8 cellular contexts compared by ENCODE assay signal in the genomic region with DNA sequence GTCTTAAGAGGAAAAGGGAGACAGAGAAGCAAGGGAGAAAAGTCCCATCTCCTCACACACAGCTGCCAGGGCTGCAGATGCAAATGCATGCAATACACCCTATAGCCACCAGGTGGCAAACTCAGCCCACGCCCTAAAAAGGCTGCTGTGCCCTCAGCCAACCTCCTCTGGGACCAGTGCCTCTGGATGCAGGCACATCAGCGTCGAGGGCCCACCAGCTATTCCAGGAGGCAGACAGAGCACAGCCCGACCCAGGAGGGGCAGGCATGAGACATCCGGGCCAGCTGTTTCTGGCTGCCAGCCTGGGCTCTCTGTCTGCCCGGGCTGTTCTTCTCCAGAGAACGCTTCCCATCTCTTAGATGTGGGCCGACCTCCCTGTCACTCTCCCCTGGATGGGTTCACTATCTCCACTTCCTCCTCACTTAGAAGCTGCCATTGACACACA.
DNase-seq lines count a peak whose midpoint lies in the region; ATAC-seq, FAIRE-seq and TF ChIP-seq lines count a peak whose summit lies in the region.

No MANE protein-coding gene starts in this region.

- H3K27ac Mint-ChIP-seq in central memory CD8-positive, alpha-beta T cell (ENCODE audit: low read depth): peak overlapping the region; percentile 8

- H3K9me3 Mint-ChIP-seq in central memory CD8-positive, alpha-beta T cell: no peaks in the 10 kb centered on the region

- DNase-seq in Ammon's horn (ENCODE audit: low spot score) (peak; percentile 91), H54 (ENCODE audit: insufficient read length, low spot score) (peak; percentile 92), NCI-H345 (lab: John Stamatoyannopoulos, UW) (peak; percentile 76), kidney tubule cell (ENCODE audit: low spot score) (peak; percentile 70)
- DNase-seq in activated CD4-positive, alpha-beta T cell treated with anti-CD3 and anti-CD28 coated beads for 24 hours (ENCODE audit: low read depth in 2 of 2): peak; percentile 69 to 75
- DNase-seq in central memory CD8-positive, alpha-beta T cell (ENCODE audit: low spot score in 2 of 2): peak; percentile 65 to 68
- DNase-seq in stimulated activated CD4-positive, alpha-beta T cell treated with anti-CD3 and anti-CD28 coated beads, Interleukin-1b, Interleukin-23, amount 100 ng/mL, for 4 hours (ENCODE audit: low read depth in 2 of 2): peak; percentile 54 to 78

- H3K4me3 Mint-ChIP-seq in central memory CD8-positive, alpha-beta T cell: no peak overlapping the region

- H3K4me1 Mint-ChIP-seq in central memory CD8-positive, alpha-beta T cell: peaks cover 35% of the 10 kb centered on the region

- ATAC-seq in central memory CD8-positive, alpha-beta T cell (replicated peaks; ENCODE audit: extremely low read depth, poor library complexity, severe bottlenecking): no peak
- no peak for ATAC-seq in GM19328 (IDR thresholded peaks at IDR 0.05; ENCODE audit: unreplicated experiment)

- TF ChIP-seq POLR2A in H54 (IDR thresholded peaks at IDR 0.05; ENCODE audit: low read depth, low read length): no peak

- H3K36me3 Mint-ChIP-seq in central memory CD8-positive, alpha-beta T cell (ENCODE audit: insufficient read depth): peaks cover 7% of the 10 kb centered on the region

- no peak for FAIRE-seq in H54 (lab: Jason Lieb, UNC)

- no peaks in the 10 kb centered on the region for H3K27me3 Mint-ChIP-seq in central memory CD8-positive, alpha-beta T cell
